ENCODE assay signal across 9 cellular contexts in genomic region chr20:1813101-1813529, GRCh38.
DNase-seq lines count a peak whose midpoint lies in the region; ATAC-seq and TF ChIP-seq lines count a peak whose summit lies in the region.
"Had no signal": no experiment of that assay in that cellular context is flagged by ENCODE, and none has a peak within 500 bp of the region (broad histone marks: within the 10 kb centered on the region; RNA-seq: fewer than 3 reads in every experiment).

No MANE protein-coding gene starts in this region.

- H3K27me3 ChIP-seq in psoas muscle (ENCODE audit: insufficient read depth in 3 of 3, low read length in 2 of 3) = no peaks in the 10 kb centered on the region

- H3K4me3 Mint-ChIP-seq in Calu3 (ENCODE audit: low read depth, unreplicated experiment) (no peak overlapping the region), WTC11 (no peak overlapping the region), nephron progenitor cell (no peak overlapping the region)
- H3K4me3 Mint-ChIP-seq: activated naive CD4-positive, alpha-beta T cell treated with anti-CD3 and anti-CD28 coated beads, Interleukin-2, amount 50 U/mL, for 24 hours had no signal

- no peaks in the 10 kb centered on the region for H3K9me3 ChIP-seq in psoas muscle

- CTCF ChIA-PET in Calu3 (lab: Charles Lee) (interaction anchor here (0.7 to 1.0 kb wide), 3 partner anchors 11 to 360 kb away, joined by 3 read pairs; no protein-coding TSS in a partner anchor), WTC11 (lab: Charles Lee) (interaction anchor here (1.5 to 1.8 kb wide), 2 partner anchors 10 to 12 kb away, joined by 6 to 16 read pairs; no protein-coding TSS in a partner anchor)

- 7 to 16% (median 12%) methylated on average over 7 of the region's 7 CpGs for WGBS in psoas muscle, 3 donors

- H3K4me1 ChIP-seq in psoas muscle = peaks cover 40% of the 10 kb centered on the region

- no peaks in the 10 kb centered on the region for H3K9me3 Mint-ChIP-seq in Calu3 (ENCODE audit: low read depth, unreplicated experiment)
- H3K9me3 Mint-ChIP-seq in WTC11 = no peaks in the 10 kb centered on the region
- no peaks in the 10 kb centered on the region for H3K9me3 Mint-ChIP-seq in nephron progenitor cell
- H3K9me3 Mint-ChIP-seq: activated naive CD4-positive, alpha-beta T cell treated with anti-CD3 and anti-CD28 coated beads, Interleukin-2, amount 50 U/mL, for 24 hours had no signal

- peak; percentile 29 for DNase-seq in Calu3
- no peak for DNase-seq in WTC11 (ENCODE audit: low spot score)
- peak; percentile 76 for DNase-seq in Right ventricle myocardium inferior (ENCODE audit: missing footprints)
- peak; percentile 74 to 83 for DNase-seq in psoas muscle
- DNase-seq in NOMO-1 treated with DMSO at 0.1 percent for 48 hours (lab: John Stamatoyannopoulos, UW; ENCODE audit: unreplicated experiment) = no peak
- DNase-seq in nephron progenitor cell = no peak
- no peak for DNase-seq in NCI-H510A treated with DMSO at 0.1 percent for 48 hours (lab: John Stamatoyannopoulos, UW)

- POLR2A ChIA-PET in WTC11 (lab: Charles Lee) = no interaction called here

- peak overlapping the region; percentile 58 for H3K27ac ChIP-seq in psoas muscle

- H3K36me3 ChIP-seq in psoas muscle (ENCODE audit: insufficient read depth in 1 of 2, low read depth in 1 of 2) = no peaks in the 10 kb centered on the region

- peaks cover 19% of the 10 kb centered on the region for H3K27me3 Mint-ChIP-seq in Calu3 (ENCODE audit: unreplicated experiment)
- H3K27me3 Mint-ChIP-seq in WTC11 (ENCODE audit: low read depth) = peaks cover 12% of the 10 kb centered on the region
- H3K27me3 Mint-ChIP-seq in nephron progenitor cell (ENCODE audit: low read depth, poor library complexity) = no peaks in the 10 kb centered on the region

- TF ChIP-seq CTCF in Calu3 (IDR thresholded peaks at IDR 0.05; ENCODE audit: unreplicated experiment) (no peak), WTC11 (IDR thresholded peaks at IDR 0.05) (no peak), psoas muscle (IDR thresholded peaks at IDR 0.05) (no peak), nephron progenitor cell (IDR thresholded peaks at IDR 0.05) (no peak)

- intact Hi-C loops in Calu3 (cut with micrococcal nuclease; ENCODE audit: unreplicated experiment) (no loop called here), Right ventricle myocardium inferior (cut with DNase I) (no loop called here), psoas muscle (cut with DNase I) (no loop called here)

- no TSS peak for BruUV-seq in Calu3 (replicated peaks; lab: Mats Ljungman, UMichigan)

- H3K4me3 ChIP-seq in psoas muscle = no peak overlapping the region

- peaks cover 37% of the 10 kb centered on the region for H3K4me1 Mint-ChIP-seq in Calu3 (ENCODE audit: low read depth, unreplicated experiment)
- H3K4me1 Mint-ChIP-seq in WTC11 = peaks cover 53% of the 10 kb centered on the region
- H3K4me1 Mint-ChIP-seq in nephron progenitor cell = peaks cover 58% of the 10 kb centered on the region

- no peaks in the 10 kb centered on the region for H3K36me3 Mint-ChIP-seq in Calu3 (ENCODE audit: insufficient read depth, unreplicated experiment)
- H3K36me3 Mint-ChIP-seq in WTC11 = no peaks in the 10 kb centered on the region
- H3K36me3 Mint-ChIP-seq in nephron progenitor cell (ENCODE audit: low read depth) = no peaks in the 10 kb centered on the region
- H3K36me3 Mint-ChIP-seq: activated naive CD4-positive, alpha-beta T cell treated with anti-CD3 and anti-CD28 coated beads, Interleukin-2, amount 50 U/mL, for 24 hours had no signal

- H3K27ac Mint-ChIP-seq in Calu3 (ENCODE audit: unreplicated experiment) (no peak overlapping the region), WTC11 (no peak overlapping the region), nephron progenitor cell (no peak overlapping the region)
- H3K27ac Mint-ChIP-seq: activated naive CD4-positive, alpha-beta T cell treated with anti-CD3 and anti-CD28 coated beads, Interleukin-2, amount 50 U/mL, for 24 hours had no signal

- ATAC-seq in WTC11 (no peak), Right ventricle myocardium inferior (peak; percentile 40), psoas muscle (peak; percentile 55 to 75 (median 66)), HG03460 (IDR thresholded peaks at IDR 0.05; ENCODE audit: unreplicated experiment) (no peak)

TF ChIP-seq in WTC11, 78 proteins besides CTCF, POLR2A, EP300 and RAD21:
- TF ChIP-seq GABPB1 (CRISPR knock-in tag; IDR thresholded peaks at IDR 0.05) (peak; percentile 48; the same call in 1 of the 2 replicates), ZMAT4 (CRISPR knock-in tag; IDR thresholded peaks at IDR 0.05) (no peak)

Comparison
In these comparisons a context has a peak if more than half of its experiments do, and no peak if none do; other contexts are left out.
1. DNase-seq: peak in Calu3 (single experiment), Right ventricle myocardium inferior (single experiment) and psoas muscle (2 of 2); none in WTC11 (single experiment), NOMO-1 treated with DMSO at 0.1 percent for 48 hours (single experiment), nephron progenitor cell (single experiment) and NCI-H510A treated with DMSO at 0.1 percent for 48 hours (single experiment).
2. ATAC-seq: peak in Right ventricle myocardium inferior (single experiment) and psoas muscle (4 of 4); none in WTC11 (single experiment) and HG03460 (single experiment).